Comparison of ENCODE assay signal across 19 cellular contexts in genomic region chr12:28793767-28794166, GRCh38.
"Had no signal": no experiment of that assay in that cellular context is flagged by ENCODE, and none has a peak within 500 bp of the region (broad histone marks: within the 10 kb centered on the region; RNA-seq: fewer than 3 reads in every experiment).

No MANE protein-coding gene starts in this region.

- H3K27me3 ChIP-seq: cardiac muscle cell, dorsolateral prefrontal cortex, gastroesophageal sphincter, heart right ventricle had no signal

- H3K36me3 ChIP-seq: cardiac muscle cell, gastroesophageal sphincter, heart right ventricle, thoracic aorta had no signal

- DNase-seq: activated CD4-positive, alpha-beta memory T cell treated with anti-CD3 and anti-CD28 coated beads, Interleukin-2, amount 10 ng/mL, durations not matched to agents 7 days and 5 days; activated CD4-positive, alpha-beta T cell treated with anti-CD3 and anti-CD28 coated beads for 4 hours; activated CD8-positive, alpha-beta memory T cell treated with anti-CD3 and anti-CD28 coated beads, Interleukin-2, amount 10 ng/mL, durations not matched to agents 7 days and 5 days; activated naive CD4-positive, alpha-beta T cell; activated naive CD8-positive, alpha-beta T cell treated with anti-CD3 and anti-CD28 coated beads for 36 hours; amniotic stem cell; dorsolateral prefrontal cortex; heart right ventricle; kidney glomerular epithelial cell; nephron progenitor cell; SK-N-SH; stimulated activated CD4-positive, alpha-beta T cell treated with anti-CD3 and anti-CD28 coated beads, Interleukin-15, amount 100 ng/mL, for 24 hours; stimulated activated CD4-positive, alpha-beta T cell treated with anti-CD3 and anti-CD28 coated beads, Interleukin-2, amount 100 ng/mL, for 48 hours; stimulated activated naive CD8-positive, alpha-beta T cell treated with anti-CD3 and anti-CD28 coated beads, Interleukin-15, amount 100 ng/mL, for 72 hours had no signal

- H3K9me3 ChIP-seq: heart right ventricle, SK-N-SH, thoracic aorta had no signal

- H3K9ac ChIP-seq: SK-N-SH had no signal

- H3K4me1 ChIP-seq: heart right ventricle had no signal

- H3K4me2 ChIP-seq: SK-N-SH had no signal

- H3K27ac ChIP-seq: cardiac muscle cell, skin epidermis had no signal

- H3K4me3 ChIP-seq: cardiac muscle cell, dorsolateral prefrontal cortex, gastroesophageal sphincter, heart right ventricle, skin epidermis, thoracic aorta had no signal

- ATAC-seq: activated CD8-positive, alpha-beta memory T cell treated with anti-CD3 and anti-CD28 coated beads, Interleukin-2, amount 10 ng/mL, durations not matched to agents 7 days and 5 days; gastroesophageal sphincter; heart right ventricle; stimulated activated naive CD8-positive, alpha-beta T cell treated with anti-CD3 and anti-CD28 coated beads, Interleukin-15, amount 100 ng/mL, for 72 hours; WTC11 had no signal
